ENCODE assay signal across 10 cellular contexts in the genomic region with DNA sequence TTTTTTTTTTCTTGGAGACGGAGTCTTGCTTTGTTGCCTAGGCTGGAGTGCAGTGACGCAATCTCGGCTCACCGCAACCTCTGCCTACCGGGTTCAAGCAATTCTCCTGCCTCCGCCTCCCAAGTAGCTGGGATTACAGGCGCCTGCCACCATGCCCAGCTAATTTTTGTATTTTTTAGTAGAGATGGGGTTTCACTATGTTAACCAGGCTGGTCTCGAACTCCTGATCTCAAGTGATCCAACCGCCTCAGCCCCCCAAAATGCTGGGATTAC. TPM values are rescaled to one million over a fixed set of nuclear protein-coding genes. Genes with fewer than 3 reads are reported as not detected.
DNase-seq lines count a peak whose midpoint lies in the region; ATAC-seq and TF ChIP-seq lines count a peak whose summit lies in the region.
"Not testable (repeated sequence)": the region's sequence is repeated elsewhere in the genome, so short reads cannot be mapped to it uniquely, and the experiment has no call there.
"Had no signal": no experiment of that assay in that cellular context is flagged by ENCODE, and none has a peak within 500 bp of the region (broad histone marks: within the 10 kb centered on the region; RNA-seq: fewer than 3 reads in every experiment).

No MANE protein-coding gene starts in this region.

- H3K4me1 Mint-ChIP-seq in Calu3 (ENCODE audit: low read depth, unreplicated experiment) (peaks cover 27% of the 10 kb centered on the region), nephron progenitor cell (peaks cover 53% of the 10 kb centered on the region)

- CTCF ChIA-PET in Calu3 (lab: Charles Lee) = interaction anchor here (1.1 kb wide), 1 partner anchor 113 kb away, joined by 3 read pairs; no protein-coding TSS in a partner anchor
- CTCF ChIA-PET in PC-9 (lab: Charles Lee) = not testable (repeated sequence)

- H2AFZ ChIP-seq in PC-9, hepatocyte: not testable (repeated sequence)

- H3K9me2 ChIP-seq in PC-9 (ENCODE audit: insufficient read depth); hepatocyte (replicated peaks; ENCODE audit: insufficient read depth): not testable (repeated sequence)

- H3K27me3 ChIP-seq in HUES64 (ENCODE audit: insufficient read depth, low read length); PC-9 (ENCODE audit: insufficient read depth, low read depth); hepatocyte; psoas muscle (ENCODE audit: insufficient read depth in 3 of 3, low read length in 2 of 3): not testable (repeated sequence)

- peaks cover 22% of the 10 kb centered on the region for H3F3A ChIP-seq in PC-9 (ENCODE audit: insufficient read depth, low read depth)

- H3K27ac Mint-ChIP-seq in Calu3 (ENCODE audit: unreplicated experiment) = peak overlapping the region; percentile 42
- peak overlapping the region; percentile 0 to 1 for H3K27ac Mint-ChIP-seq in activated naive CD4-positive, alpha-beta T cell treated with anti-CD3 and anti-CD28 coated beads, Interleukin-2, amount 50 U/mL, for 72 hours
- peak overlapping the region; percentile 99 for H3K27ac Mint-ChIP-seq in nephron progenitor cell

- intact Hi-C loops in Calu3 (cut with micrococcal nuclease; ENCODE audit: unreplicated experiment); psoas muscle (cut with DNase I): not testable (repeated sequence)
- intact Hi-C loops in PC-9 (cut with micrococcal nuclease; ENCODE audit: unreplicated experiment) = loop anchor here (1.0 to 2.0 kb wide), 3 partner anchors 18 to 182 kb away; partner anchors contain the start of gene ZCWPW1

- not testable (repeated sequence) for H3K4me1 ChIP-seq in HUES64 (ENCODE audit: insufficient read depth, low read length)
- H3K4me1 ChIP-seq in PC-9 (replicated peaks; ENCODE audit: insufficient read depth) (peaks cover 46% of the 10 kb centered on the region), hepatocyte (ENCODE audit: insufficient read depth) (peaks cover 11% of the 10 kb centered on the region), psoas muscle (peaks cover 53% of the 10 kb centered on the region)

- not testable (repeated sequence) for H4K20me1 ChIP-seq in PC-9 (ENCODE audit: insufficient read depth); hepatocyte (ENCODE audit: insufficient read depth, poor library complexity, severe bottlenecking)

- peak overlapping the region; percentile 32 for H3K4me2 ChIP-seq in PC-9
- H3K4me2 ChIP-seq in hepatocyte = not testable (repeated sequence)

- H3K27ac ChIP-seq in HUES64 (ENCODE audit: low read depth, low read length) (peak overlapping the region; percentile 75; the same call in 1 of the 2 replicates), PC-9 (peak overlapping the region; percentile 57), hepatocyte (peak overlapping the region; percentile 89), psoas muscle (peak overlapping the region; percentile 96)

- not testable (repeated sequence) for H3K4me3 ChIP-seq in HUES64 (ENCODE audit: low read length); PC-9; hepatocyte
- H3K4me3 ChIP-seq in psoas muscle = peak overlapping the region; percentile 2

- H3K79me2 ChIP-seq in PC-9 (ENCODE audit: low read depth) (peaks cover 12% of the 10 kb centered on the region), hepatocyte (peaks cover 44% of the 10 kb centered on the region)

- not testable (repeated sequence) for H3K36me3 Mint-ChIP-seq in Calu3 (ENCODE audit: insufficient read depth, unreplicated experiment); activated naive CD4-positive, alpha-beta T cell treated with anti-CD3 and anti-CD28 coated beads, Interleukin-2, amount 50 U/mL, for 72 hours; nephron progenitor cell (ENCODE audit: low read depth)

- H3K36me3 ChIP-seq in HUES64 (ENCODE audit: insufficient read depth, low read length); PC-9 (ENCODE audit: low read depth); hepatocyte (replicated peaks; ENCODE audit: insufficient read depth, low read depth); psoas muscle (ENCODE audit: insufficient read depth in 1 of 2, low read depth in 1 of 2): not testable (repeated sequence)

- BruUV-seq in Calu3 (replicated peaks; lab: Mats Ljungman, UMichigan) = not testable (repeated sequence)
- TSS peak; percentile 84 for BruUV-seq in PC-9 (replicated peaks; lab: Mats Ljungman, UMichigan)

- 82% methylated on average over 9 of the region's 9 CpGs for WGBS in HUES64
- 94% methylated on average over 9 of the region's 9 CpGs for WGBS in hepatocyte (ENCODE audit: low lambda C conversion rate, missing lambda C conversion rate)
- WGBS in psoas muscle, 3 donors = 57 to 89% (median 59%) methylated on average over 9 of the region's 9 CpGs

- not testable (repeated sequence) for H3K9me3 ChIP-seq in HUES64 (ENCODE audit: insufficient read depth, low read depth, low read length); PC-9 (ENCODE audit: insufficient read depth, low read depth); hepatocyte (ENCODE audit: low read depth); psoas muscle

- H3K27me3 Mint-ChIP-seq in Calu3 (ENCODE audit: unreplicated experiment); nephron progenitor cell (ENCODE audit: low read depth, poor library complexity): not testable (repeated sequence)

- POLR2A ChIA-PET in PC-9 (lab: Charles Lee; ENCODE audit: unreplicated experiment) = interaction anchor here (0.6 kb wide), 1 partner anchor 183 kb away, joined by 4 read pairs; no protein-coding TSS in a partner anchor

- ATAC-seq in activated naive CD4-positive, alpha-beta T cell treated with anti-CD3 and anti-CD28 coated beads, Interleukin-2, amount 50 U/mL, for 72 hours; psoas muscle: not testable (repeated sequence)

- not testable (repeated sequence) for H3K9me3 Mint-ChIP-seq in Calu3 (ENCODE audit: low read depth, unreplicated experiment); activated naive CD4-positive, alpha-beta T cell treated with anti-CD3 and anti-CD28 coated beads, Interleukin-2, amount 50 U/mL, for 72 hours; nephron progenitor cell

- DNase-seq in Calu3; PC-9; activated naive CD4-positive, alpha-beta T cell treated with anti-CD3 and anti-CD28 coated beads, Interleukin-2, amount 50 U/mL, for 72 hours (ENCODE audit: low spot score in 2 of 2); hepatocyte (ENCODE audit: low spot score); nephron progenitor cell; psoas muscle: not testable (repeated sequence)

- not testable (repeated sequence) for H3K4me3 Mint-ChIP-seq in Calu3 (ENCODE audit: low read depth, unreplicated experiment)
- H3K4me3 Mint-ChIP-seq in nephron progenitor cell = peak overlapping the region; percentile 66

- 0 out of 2 replicates have a peak overlapping the region, but pooled peaks have one; percentile 4 for H3K9ac ChIP-seq in HUES64 (ENCODE audit: low read depth, low read length)

- not testable (repeated sequence) for TF ChIP-seq CTCF in Calu3 (IDR thresholded peaks at IDR 0.05; ENCODE audit: unreplicated experiment); PC-9 (conservative IDR thresholded peaks at IDR 0.05); hepatocyte (IDR thresholded peaks at IDR 0.05; ENCODE audit: poor library complexity); nephron progenitor cell (IDR thresholded peaks at IDR 0.05); psoas muscle (IDR thresholded peaks at IDR 0.05)

RNA-seq across cellular contexts. Expression of gene PVRIG, which starts 27.1 kb away (rescaled TPM):
- total RNA-seq in Calu3 (2022) = not detected in 2 replicates
- polyA plus RNA-seq in HUES64 (2013, experiment 1 of 2) = not detected
- not detected for polyA plus RNA-seq in HUES64 (2013, experiment 2 of 2)
- 0.95 and 1.1 TPM in 2 replicates for total RNA-seq in PC-9 (2021)
- 10 to 100 TPM; 20.8 to 30.6 TPM for total RNA-seq in activated naive CD4-positive, alpha-beta T cell treated with anti-CD3 and anti-CD28 coated beads, Interleukin-2, amount 50 U/mL, for 72 hours
- not detected in 2 replicates for total RNA-seq in hepatocyte
- polyA plus RNA-seq in hepatocyte = 1.4 TPM in 2 replicates
- total RNA-seq in psoas muscle = under 1 TPM in 1 of 4 donors, not detected in 3; 0.61 TPM
- under 1 TPM; 0.05 to 0.14 (median 0.06) TPM for polyA plus RNA-seq in psoas muscle
- total RNA-seq: H4, NCI-H460 had no signal
- polyA plus RNA-seq: SK-N-SH had no signal

Comparison
In these comparisons a context has a peak if more than half of its experiments do, and no peak if none do; other contexts are left out.
1. H3K27ac Mint-ChIP-seq: peak in every context shown above with its lines; median percentile 99 in nephron progenitor cell; 42 in Calu3; 0 in activated naive CD4-positive, alpha-beta T cell treated with anti-CD3 and anti-CD28 coated beads, Interleukin-2, amount 50 U/mL, for 72 hours.
2. RNA of gene PVRIG, which starts 27.1 kb away (total RNA-seq): 20.8 to 30.6 TPM in activated naive CD4-positive, alpha-beta T cell treated with anti-CD3 and anti-CD28 coated beads, Interleukin-2, amount 50 U/mL, for 72 hours; 0.95 to 1.1 TPM in PC-9, not detected in Calu3, 0.61 TPM in psoas muscle and not detected in hepatocyte; every median in the first group is over 10 times any median in the second.
3. Peak in every context shown above with its lines, with median percentiles within 50 percentile points of each other: H3K27ac ChIP-seq.